Comparison of ENCODE assay signal across 11 cellular contexts in the genomic region with DNA sequence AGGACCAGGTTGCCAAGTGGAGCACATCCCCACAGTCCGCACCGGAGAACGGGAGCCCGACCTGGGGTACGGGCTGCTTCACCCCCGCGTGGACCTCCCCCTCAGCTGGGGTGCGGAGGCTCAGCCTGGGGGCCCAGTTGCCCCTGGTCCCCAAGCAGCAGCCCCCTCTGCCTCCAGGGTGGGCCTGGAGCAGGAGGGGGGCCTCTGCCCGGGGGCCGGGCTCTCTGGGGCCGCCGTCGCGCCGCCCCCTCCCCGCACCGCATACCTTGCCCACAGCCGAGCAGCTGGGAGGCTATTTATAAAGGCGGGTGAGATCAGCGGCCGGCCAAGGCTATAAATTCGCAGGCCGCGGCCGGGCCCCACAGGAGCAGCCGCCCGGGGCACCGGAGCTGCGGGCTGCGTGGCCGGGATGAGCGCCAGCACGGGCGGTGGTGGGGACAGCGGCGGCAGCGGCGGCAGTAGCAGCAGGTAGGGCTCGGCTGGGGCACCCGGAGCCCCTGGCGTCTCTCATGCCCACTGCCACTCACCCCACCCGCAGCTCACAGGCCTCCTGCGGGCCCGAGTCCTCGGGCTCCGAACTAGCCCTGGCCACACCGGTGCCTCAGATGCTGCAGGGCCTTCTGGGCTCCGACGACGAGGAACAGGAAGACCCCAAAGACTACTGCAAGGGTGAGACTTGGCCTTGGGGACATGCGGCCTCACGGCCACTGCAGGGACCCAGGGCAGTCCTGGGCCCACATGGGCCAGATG. TPM values are rescaled to one million over a fixed set of nuclear protein-coding genes. Genes with fewer than 3 reads are reported as not detected.
DNase-seq lines count a peak whose midpoint lies in the region; ATAC-seq and TF ChIP-seq lines count a peak whose summit lies in the region.
"Had no signal": no experiment of that assay in that cellular context is flagged by ENCODE, and none has a peak within 500 bp of the region (broad histone marks: within the 10 kb centered on the region; RNA-seq: fewer than 3 reads in every experiment).

A gene with protein sequence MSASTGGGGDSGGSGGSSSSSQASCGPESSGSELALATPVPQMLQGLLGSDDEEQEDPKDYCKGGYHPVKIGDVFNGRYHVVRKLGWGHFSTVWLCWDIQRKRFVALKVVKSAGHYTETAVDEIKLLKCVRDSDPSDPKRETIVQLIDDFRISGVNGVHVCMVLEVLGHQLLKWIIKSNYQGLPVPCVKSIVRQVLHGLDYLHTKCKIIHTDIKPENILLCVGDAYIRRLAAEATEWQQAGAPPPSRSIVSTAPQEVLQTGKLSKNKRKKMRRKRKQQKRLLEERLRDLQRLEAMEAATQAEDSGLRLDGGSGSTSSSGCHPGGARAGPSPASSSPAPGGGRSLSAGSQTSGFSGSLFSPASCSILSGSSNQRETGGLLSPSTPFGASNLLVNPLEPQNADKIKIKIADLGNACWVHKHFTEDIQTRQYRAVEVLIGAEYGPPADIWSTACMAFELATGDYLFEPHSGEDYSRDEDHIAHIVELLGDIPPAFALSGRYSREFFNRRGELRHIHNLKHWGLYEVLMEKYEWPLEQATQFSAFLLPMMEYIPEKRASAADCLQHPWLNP (plus strand): TSS at position 364 of the 750 bp plus-strand sequence. CDS start 46 bp downstream, at position 410.

- TF ChIP-seq CTCF in neural progenitor cell (IDR thresholded peaks at IDR 0.05) (no peak), left lung (IDR thresholded peaks at IDR 0.05) (no peak)

- ATAC-seq in esophagus mucosa (peak; percentile 2), left lung (no peak)

- H3K36me3 ChIP-seq in BLaER1 treated with 17β-estradiol and CSF1 and Interleukin-3, amounts not matched to agents 10 nM and 100 nM: peaks cover 0 to 19% (median 7%) of the 10 kb centered on the region in 11 experiments; a peak in 8 of 22 replicates
- no peaks in the 10 kb centered on the region for H3K36me3 ChIP-seq in neural progenitor cell
- H3K36me3 ChIP-seq in left lung: peaks cover 0 to 26% of the 10 kb centered on the region in 2 donors

- H3K4me3 ChIP-seq in BLaER1 treated with 17β-estradiol and CSF1 and Interleukin-3, amounts not matched to agents 10 nM and 100 nM: peak within 1 kb of the TSS in 5 of 10 experiments; percentile 25 to 40 (median 38); a peak in 7 of 20 replicates
- no peak within 1 kb of the TSS for H3K4me3 ChIP-seq in neural progenitor cell
- H3K4me3 ChIP-seq in left lung: no peak within 1 kb of the TSS

- peak within 1 kb of the TSS; percentile 56 to 92 (median 79) for H3K4me2 ChIP-seq in BLaER1 treated with 17β-estradiol and CSF1 and Interleukin-3, amounts not matched to agents 10 nM and 100 nM
- H3K4me2 ChIP-seq in neural progenitor cell: no peak within 1 kb of the TSS

- H3K27me3 ChIP-seq in BLaER1 treated with 17β-estradiol and CSF1 and Interleukin-3, amounts not matched to agents 10 nM and 100 nM: peaks cover 0 to 42% (median 20%) of the 10 kb centered on the region in 11 experiments; a peak in 15 of 22 replicates
- H3K27me3 ChIP-seq in neural progenitor cell (no peaks in the 10 kb centered on the region), left lung (peaks cover 0 to 37% of the 10 kb centered on the region in 2 donors)

- H3K27ac ChIP-seq in BLaER1 treated with 17β-estradiol and CSF1 and Interleukin-3, amounts not matched to agents 10 nM and 100 nM: peak within 1 kb of the TSS in 8 of 11 experiments; percentile 29 to 64 (median 54); a peak in 15 of 22 replicates
- H3K27ac ChIP-seq in neural progenitor cell (no peak within 1 kb of the TSS), left lung (no peak within 1 kb of the TSS)

- H3K4me1 ChIP-seq in BLaER1 treated with 17β-estradiol and CSF1 and Interleukin-3, amounts not matched to agents 10 nM and 100 nM: peaks cover 24 to 63% (median 41%) of the 10 kb centered on the region in 10 experiments
- no peaks in the 10 kb centered on the region for H3K4me1 ChIP-seq in neural progenitor cell
- no peaks in the 10 kb centered on the region for H3K4me1 ChIP-seq in left lung

- H3K9ac ChIP-seq in BLaER1 treated with 17β-estradiol and CSF1 and Interleukin-3, amounts not matched to agents 10 nM and 100 nM: peak within 1 kb of the TSS in 8 of 11 experiments; percentile 32 to 70 (median 58); a peak in 14 of 22 replicates
- no peak within 1 kb of the TSS for H3K9ac ChIP-seq in neural progenitor cell

- H2AFZ ChIP-seq in neural progenitor cell (replicated peaks): no peak within 1 kb of the TSS

- peaks cover 0 to 47% (median 9%) of the 10 kb centered on the region in 11 experiments; a peak in 8 of 22 replicates for H3K9me3 ChIP-seq in BLaER1 treated with 17β-estradiol and CSF1 and Interleukin-3, amounts not matched to agents 10 nM and 100 nM (replicated peaks in 1 of 11)
- H3K9me3 ChIP-seq in neural progenitor cell (ENCODE audit: low read depth) (no peaks in the 10 kb centered on the region), left lung (no peaks in the 10 kb centered on the region)

- DNase-seq in LHCN-M2 (ENCODE audit: low read depth) (peak; percentile 28), neural progenitor cell (ENCODE audit: low spot score) (no peak), SKM-1 treated with dmso at 0.1 percent for 144 hours (lab: John Stamatoyannopoulos, UW; ENCODE audit: unreplicated experiment) (no peak), HCEC 1CT (no peak), D341Med (ENCODE audit: low spot score) (no peak), left lung (no peak)
- DNase-seq: activated effector memory CD4-positive, alpha-beta T cell treated with Interleukin-2 at 50 U/mL for 16 hours; immature natural killer cell; retina had no signal

- peak within 1 kb of the TSS; percentile 59 for H3K4me3 Mint-ChIP-seq in neural progenitor cell
- H3K4me3 Mint-ChIP-seq: immature natural killer cell had no signal

- H3K4me1 Mint-ChIP-seq in neural progenitor cell: peaks cover 8% of the 10 kb centered on the region

- H3K27ac Mint-ChIP-seq in neural progenitor cell: no peak within 1 kb of the TSS
- H3K27ac Mint-ChIP-seq: immature natural killer cell had no signal

- peaks cover 8% of the 10 kb centered on the region for H3K9me3 Mint-ChIP-seq in neural progenitor cell
- H3K9me3 Mint-ChIP-seq: immature natural killer cell had no signal

- H3K36me3 Mint-ChIP-seq in neural progenitor cell: no peaks in the 10 kb centered on the region
- H3K36me3 Mint-ChIP-seq: immature natural killer cell had no signal

- H3K27me3 Mint-ChIP-seq in neural progenitor cell (ENCODE audit: insufficient read depth, low read depth): peaks cover 3% of the 10 kb centered on the region

- H3K79me2 ChIP-seq in neural progenitor cell (ENCODE audit: low read depth): no peaks in the 10 kb centered on the region

- no peaks in the 10 kb centered on the region for H3F3A ChIP-seq in neural progenitor cell (ENCODE audit: low read depth)

- H4K20me1 ChIP-seq in BLaER1 treated with 17β-estradiol and CSF1 and Interleukin-3, amounts not matched to agents 10 nM and 100 nM: peaks cover 0 to 81% (median 14%) of the 10 kb centered on the region in 11 experiments; a peak in 14 of 22 replicates
- no peaks in the 10 kb centered on the region for H4K20me1 ChIP-seq in neural progenitor cell (ENCODE audit: low read depth)

- intact Hi-C loops in left lung (cut with DNase I): no loop called here

RNA-seq across cellular contexts. Expression of the gene that starts here (rescaled TPM):
- total RNA-seq in LHCN-M2 (2014; rRNA removed) (0.45 and 1.3 TPM in 2 replicates), esophagus mucosa (0.12 TPM), neural progenitor cell (ENCODE audit: low replicate concordance) (not detected in 2 replicates), left lung (under 1 TPM; 0.55 to 0.60 TPM)
- 5.6 TPM for polyA plus RNA-seq in LHCN-M2 (2012)
- polyA plus RNA-seq: immature natural killer cell had no signal

Comparison
In these comparisons a context has a peak if more than half of its experiments do, and no peak if none do; other contexts are left out.
1. Peak in ATAC-seq in esophagus mucosa; RNA of the gene not detected or under 1 TPM.
2. H3K27ac ChIP-seq: peak in BLaER1 treated with 17β-estradiol and CSF1 and Interleukin-3, amounts not matched to agents 10 nM and 100 nM (8 of 11); none in neural progenitor cell (single experiment) and left lung (0 of 2).